1 cellular context compared by ENCODE assay signal in the genomic region with DNA sequence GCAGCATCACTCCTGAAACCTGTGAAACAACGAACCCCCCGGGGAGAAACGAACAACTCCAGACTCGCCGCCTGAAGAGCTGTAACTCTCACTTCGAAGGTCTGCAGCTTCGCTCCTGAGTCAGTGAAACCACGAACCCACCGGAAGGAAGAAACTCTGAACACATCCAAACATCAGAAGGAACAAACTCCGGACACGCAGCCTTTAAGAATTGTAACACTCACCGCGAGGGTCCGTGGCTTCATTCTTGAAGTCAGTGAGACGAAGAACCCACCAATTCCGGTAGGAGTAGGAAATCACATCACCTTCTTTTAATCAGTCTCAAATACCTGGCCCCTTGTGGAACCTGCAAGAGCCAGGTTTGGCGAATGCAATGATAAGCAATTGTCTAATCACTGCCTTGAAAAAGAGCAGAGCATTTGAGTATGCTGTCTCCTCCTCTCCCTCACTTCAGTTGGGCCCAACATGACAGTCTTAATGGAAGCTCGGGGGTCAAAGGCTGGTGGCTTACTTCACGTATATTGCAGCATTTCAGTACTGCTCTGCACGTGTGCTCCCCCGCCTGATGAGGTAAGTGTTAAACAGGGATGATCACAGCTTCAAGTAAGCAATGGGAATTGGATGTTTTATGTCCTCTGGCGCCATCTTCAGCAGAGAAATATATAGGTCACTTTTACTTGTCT.
TF ChIP-seq lines count a peak whose summit lies in the region.

No MANE protein-coding gene starts in this region.

TF ChIP-seq in H1, 55 proteins besides CTCF, POLR2A, EP300 and RAD21:
- TF ChIP-seq, protein P1, sequence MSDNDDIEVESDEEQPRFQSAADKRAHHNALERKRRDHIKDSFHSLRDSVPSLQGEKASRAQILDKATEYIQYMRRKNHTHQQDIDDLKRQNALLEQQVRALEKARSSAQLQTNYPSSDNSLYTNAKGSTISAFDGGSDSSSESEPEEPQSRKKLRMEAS (IDR thresholded peaks at IDR 0.05), result peak; percentile 98
- TF ChIP-seq, protein P2, sequence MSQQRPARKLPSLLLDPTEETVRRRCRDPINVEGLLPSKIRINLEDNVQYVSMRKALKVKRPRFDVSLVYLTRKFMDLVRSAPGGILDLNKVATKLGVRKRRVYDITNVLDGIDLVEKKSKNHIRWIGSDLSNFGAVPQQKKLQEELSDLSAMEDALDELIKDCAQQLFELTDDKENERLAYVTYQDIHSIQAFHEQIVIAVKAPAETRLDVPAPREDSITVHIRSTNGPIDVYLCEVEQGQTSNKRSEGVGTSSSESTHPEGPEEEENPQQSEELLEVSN (IDR thresholded peaks at IDR 0.05), result peak; percentile 96
- TF ChIP-seq CREB1 (IDR thresholded peaks at IDR 0.05) (peak; percentile 53), JUND (IDR thresholded peaks at IDR 0.05; ENCODE audit: low read length) (peak; percentile 90), TBP (IDR thresholded peaks at IDR 0.05; ENCODE audit: low read depth, low read length) (no peak), YY1 (IDR thresholded peaks at IDR 0.05; ENCODE audit: low read depth, low read length) (peak; percentile 46; the same call in 1 of the 2 replicates), EZH2 (IDR thresholded peaks at IDR 0.05; ENCODE audit: low read depth, low read length, severe bottlenecking) (no peak), JUN (IDR thresholded peaks at IDR 0.05; ENCODE audit: low read depth, low read length) (peak; percentile 88; the same call in 1 of the 2 replicates), SIRT6 (IDR thresholded peaks at IDR 0.05; ENCODE audit: low read length) (no peak), CEBPB (IDR thresholded peaks at IDR 0.05; ENCODE audit: low read depth, low read length) (peak; percentile 63; the same call in 1 of the 2 replicates)
- TF ChIP-seq, protein P3, sequence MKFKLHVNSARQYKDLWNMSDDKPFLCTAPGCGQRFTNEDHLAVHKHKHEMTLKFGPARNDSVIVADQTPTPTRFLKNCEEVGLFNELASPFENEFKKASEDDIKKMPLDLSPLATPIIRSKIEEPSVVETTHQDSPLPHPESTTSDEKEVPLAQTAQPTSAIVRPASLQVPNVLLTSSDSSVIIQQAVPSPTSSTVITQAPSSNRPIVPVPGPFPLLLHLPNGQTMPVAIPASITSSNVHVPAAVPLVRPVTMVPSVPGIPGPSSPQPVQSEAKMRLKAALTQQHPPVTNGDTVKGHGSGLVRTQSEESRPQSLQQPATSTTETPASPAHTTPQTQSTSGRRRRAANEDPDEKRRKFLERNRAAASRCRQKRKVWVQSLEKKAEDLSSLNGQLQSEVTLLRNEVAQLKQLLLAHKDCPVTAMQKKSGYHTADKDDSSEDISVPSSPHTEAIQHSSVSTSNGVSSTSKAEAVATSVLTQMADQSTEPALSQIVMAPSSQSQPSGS (IDR thresholded peaks at IDR 0.05; ENCODE audit: low read length), result peak; percentile 96
- TF ChIP-seq, protein P4, sequence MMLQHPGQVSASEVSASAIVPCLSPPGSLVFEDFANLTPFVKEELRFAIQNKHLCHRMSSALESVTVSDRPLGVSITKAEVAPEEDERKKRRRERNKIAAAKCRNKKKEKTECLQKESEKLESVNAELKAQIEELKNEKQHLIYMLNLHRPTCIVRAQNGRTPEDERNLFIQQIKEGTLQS (IDR thresholded peaks at IDR 0.05; ENCODE audit: insufficient read depth, low read depth, low read length), result peak; percentile 51; the same call in 1 of the 2 replicates
TF ChIP-seq in H1: peak in this region for 9.
